Comparison of ENCODE assay signal across 20 cellular contexts in the genomic region with DNA sequence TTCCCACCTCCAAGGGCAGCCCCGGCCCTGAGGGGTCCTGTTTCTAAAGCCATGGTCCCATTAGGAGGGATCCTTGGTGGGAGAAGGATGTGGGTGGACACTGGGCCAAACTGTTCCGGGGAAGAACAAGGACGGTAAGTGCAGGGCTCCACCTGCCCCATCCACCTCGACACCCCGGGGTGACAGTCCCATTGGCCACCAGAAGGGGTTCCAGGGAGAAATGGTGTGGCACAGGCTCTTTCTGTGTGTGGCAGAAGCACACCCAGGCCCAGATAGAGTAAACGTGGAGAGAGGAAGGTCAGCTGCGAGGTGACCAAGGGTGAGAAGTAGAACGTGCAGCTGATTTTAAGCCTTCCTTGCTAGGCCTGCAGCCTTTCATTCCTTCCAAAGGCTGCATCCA. TPM values are rescaled to one million over a fixed set of nuclear protein-coding genes. Genes with fewer than 3 reads are reported as not detected.
DNase-seq lines count a peak whose midpoint lies in the region; ATAC-seq and TF ChIP-seq lines count a peak whose summit lies in the region.
"Had no signal": no experiment of that assay in that cellular context is flagged by ENCODE, and none has a peak within 500 bp of the region (broad histone marks: within the 10 kb centered on the region; RNA-seq: fewer than 3 reads in every experiment).

No MANE protein-coding gene starts in this region.

- POLR2A ChIA-PET in WTC11 (lab: Charles Lee): interaction anchor here (0.9 to 1.3 kb wide), 2 partner anchors 9 to 11 kb away, joined by 3 to 4 read pairs; no protein-coding TSS in a partner anchor

- WGBS in heart right ventricle, 2 donors: 70 to 82% methylated on average over 8 of the region's 8 CpGs
- WGBS in thyroid gland, 2 donors: 77 to 88% methylated on average over 8 of the region's 8 CpGs

- H3K36me3 ChIP-seq in heart right ventricle (peaks cover 0 to 42% (median 19%) of the 10 kb centered on the region in 9 donors), thyroid gland (peaks cover 32 to 35% of the 10 kb centered on the region in 2 donors)

- no peaks in the 10 kb centered on the region for H3K27me3 ChIP-seq in heart right ventricle
- H3K27me3 ChIP-seq in thyroid gland: no peaks in the 10 kb centered on the region
- H3K27me3 ChIP-seq: gastrocnemius medialis had no signal

- no peak for DNase-seq in heart right ventricle
- DNase-seq in cardiac septum (ENCODE audit: low spot score): no peak
- DNase-seq in WTC11 (ENCODE audit: low spot score): no peak
- DNase-seq in glutamatergic neuron: no peak
- no peak for DNase-seq in thyroid gland
- no peak for DNase-seq in stimulated activated naive CD4-positive, alpha-beta T cell treated with Interleukin-2 at 50 U/mL for 16 hours (lab: John Stamatoyannopoulos, UW)
- DNase-seq: ACHN; activated B cell treated with CpG ODN at 0.5 μM for 24 hours; activated CD8-positive, alpha-beta T cell treated with anti-CD3 and anti-CD28 coated beads, Interleukin-2, amount 10 ng/mL, durations not matched to agents 7 days and 5 days; CD8-positive, alpha-beta memory T cell; cortex of kidney; DND-41; gastrocnemius medialis; MM.1S; naive thymus-derived CD8-positive, alpha-beta T cell; NCI-H1694 treated with DMSO at 0.1 percent for 48 hours; stimulated activated CD4-positive, alpha-beta T cell treated with anti-CD3 and anti-CD28 coated beads, Interleukin-15, amount 100 ng/mL, for 24 hours; stimulated activated naive CD8-positive, alpha-beta T cell treated with anti-CD3 and anti-CD28 coated beads, Interleukin-15, Interleukin-2, amounts not matched to agents 100 U/mL and 50 U/mL, for 24 hours had no signal

- no peak for TF ChIP-seq POLR2A in thyroid gland (IDR thresholded peaks at IDR 0.05)

- H3K27me3 Mint-ChIP-seq in WTC11 (ENCODE audit: low read depth) (no peaks in the 10 kb centered on the region), glutamatergic neuron (ENCODE audit: unreplicated experiment) (peaks cover 5% of the 10 kb centered on the region)
- H3K27me3 Mint-ChIP-seq: activated B cell treated with CpG ODN at 0.5 μM for 24 hours; CD8-positive, alpha-beta memory T cell; naive thymus-derived CD8-positive, alpha-beta T cell had no signal

- H3K36me3 Mint-ChIP-seq in WTC11: peaks cover 46% of the 10 kb centered on the region
- peaks cover 4% of the 10 kb centered on the region for H3K36me3 Mint-ChIP-seq in glutamatergic neuron (ENCODE audit: unreplicated experiment)

- H3K27ac ChIP-seq in heart right ventricle: peak overlapping the region in 6 of 10 donors; percentile 28 to 73 (median 68)
- H3K27ac ChIP-seq in thyroid gland: peak overlapping the region in 2 of 3 donors; percentile 72 to 85
- H3K27ac ChIP-seq: gastrocnemius medialis had no signal

- H3K9me3 Mint-ChIP-seq in WTC11 (no peaks in the 10 kb centered on the region), glutamatergic neuron (ENCODE audit: unreplicated experiment) (peaks cover 2% of the 10 kb centered on the region)
- H3K9me3 Mint-ChIP-seq: activated B cell treated with CpG ODN at 0.5 μM for 24 hours; CD8-positive, alpha-beta memory T cell had no signal

- H3K9me3 ChIP-seq in heart right ventricle (peaks cover 0 to 10% (median 0%) of the 10 kb centered on the region in 11 donors), thyroid gland (no peaks in the 10 kb centered on the region)
- H3K9me3 ChIP-seq: gastrocnemius medialis had no signal

- peak overlapping the region; percentile 0; the same call in 1 of the 2 replicates for H3K4me3 Mint-ChIP-seq in WTC11
- H3K4me3 Mint-ChIP-seq in glutamatergic neuron (ENCODE audit: unreplicated experiment): no peak overlapping the region
- H3K4me3 Mint-ChIP-seq: activated B cell treated with CpG ODN at 0.5 μM for 24 hours; activated CD8-positive, alpha-beta T cell treated with anti-CD3 and anti-CD28 coated beads, Interleukin-2, amount 10 ng/mL, durations not matched to agents 7 days and 5 days; CD8-positive, alpha-beta memory T cell; naive thymus-derived CD8-positive, alpha-beta T cell had no signal

- H3K4me3 ChIP-seq in heart right ventricle: no peak overlapping the region
- no peak overlapping the region for H3K4me3 ChIP-seq in thyroid gland (replicated peaks in 1 of 3)
- H3K4me3 ChIP-seq: gastrocnemius medialis had no signal

- peaks cover 6 to 94% (median 44%) of the 10 kb centered on the region in 9 donors for H3K4me1 ChIP-seq in heart right ventricle
- peaks cover 53 to 74% of the 10 kb centered on the region in 2 donors for H3K4me1 ChIP-seq in thyroid gland

- CTCF ChIA-PET in WTC11 (lab: Charles Lee): interaction anchor here (0.9 to 1.5 kb wide), 6 partner anchors 8 to 134 kb away, joined by 3 to 5 read pairs (median 3); no protein-coding TSS in a partner anchor

- peak in 1 of 8 donors; percentile 9 for ATAC-seq in heart right ventricle
- peak; percentile 10 for ATAC-seq in WTC11
- no peak for ATAC-seq in GM18517 (IDR thresholded peaks at IDR 0.05; ENCODE audit: unreplicated experiment)
- no peak for ATAC-seq in HG02884 (IDR thresholded peaks at IDR 0.05; ENCODE audit: unreplicated experiment)
- ATAC-seq: activated CD8-positive, alpha-beta T cell treated with anti-CD3 and anti-CD28 coated beads, Interleukin-2, amount 10 ng/mL, durations not matched to agents 7 days and 5 days; gastrocnemius medialis; naive thymus-derived CD8-positive, alpha-beta T cell; stimulated activated naive CD8-positive, alpha-beta T cell treated with anti-CD3 and anti-CD28 coated beads, Interleukin-15, Interleukin-2, amounts not matched to agents 100 U/mL and 50 U/mL, for 24 hours had no signal

- H3K4me1 Mint-ChIP-seq in WTC11 (peaks cover 67% of the 10 kb centered on the region), glutamatergic neuron (ENCODE audit: low read depth, unreplicated experiment) (peaks cover 16% of the 10 kb centered on the region)

- peak overlapping the region; percentile 89 for H3K27ac Mint-ChIP-seq in WTC11
- peak overlapping the region; percentile 39 for H3K27ac Mint-ChIP-seq in glutamatergic neuron (ENCODE audit: unreplicated experiment)
- H3K27ac Mint-ChIP-seq: activated B cell treated with CpG ODN at 0.5 μM for 24 hours had no signal

- intact Hi-C loops in heart right ventricle (cut with DNase I) (no loop called here), cardiac septum (cut with DNase I) (no loop called here), thyroid gland (cut with DNase I) (no loop called here)

- TF ChIP-seq CTCF in heart right ventricle (IDR thresholded peaks at IDR 0.05) (no peak), WTC11 (IDR thresholded peaks at IDR 0.05) (no peak), glutamatergic neuron (IDR thresholded peaks at IDR 0.05; ENCODE audit: partially characterized antibody, unreplicated experiment) (no peak), thyroid gland (IDR thresholded peaks at IDR 0.05) (no peak)

TF ChIP-seq in WTC11, 78 proteins besides CTCF, POLR2A, EP300 and RAD21 (continues in another document):
- TF ChIP-seq NFE2L1 (CRISPR knock-in tag; IDR thresholded peaks at IDR 0.05) (no peak), TEAD4 (CRISPR knock-in tag; IDR thresholded peaks at IDR 0.05) (no peak), NFYB (CRISPR knock-in tag; conservative IDR thresholded peaks at IDR 0.05; ENCODE audit: low read depth) (no peak), NR3C1 (CRISPR knock-in tag; conservative IDR thresholded peaks at IDR 0.05; ENCODE audit: low read depth) (no peak), NFATC4 (CRISPR knock-in tag; IDR thresholded peaks at IDR 0.05) (no peak), ZNF396 (CRISPR knock-in tag; IDR thresholded peaks at IDR 0.05; ENCODE audit: borderline replicate concordance) (no peak), NR1H2 (CRISPR knock-in tag; IDR thresholded peaks at IDR 0.05) (no peak), ZNF416 (CRISPR knock-in tag; IDR thresholded peaks at IDR 0.05) (no peak)
- TF ChIP-seq, protein P1, sequence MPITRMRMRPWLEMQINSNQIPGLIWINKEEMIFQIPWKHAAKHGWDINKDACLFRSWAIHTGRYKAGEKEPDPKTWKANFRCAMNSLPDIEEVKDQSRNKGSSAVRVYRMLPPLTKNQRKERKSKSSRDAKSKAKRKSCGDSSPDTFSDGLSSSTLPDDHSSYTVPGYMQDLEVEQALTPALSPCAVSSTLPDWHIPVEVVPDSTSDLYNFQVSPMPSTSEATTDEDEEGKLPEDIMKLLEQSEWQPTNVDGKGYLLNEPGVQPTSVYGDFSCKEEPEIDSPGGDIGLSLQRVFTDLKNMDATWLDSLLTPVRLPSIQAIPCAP (CRISPR knock-in tag; IDR thresholded peaks at IDR 0.05): no peak
- TF ChIP-seq, protein P2, sequence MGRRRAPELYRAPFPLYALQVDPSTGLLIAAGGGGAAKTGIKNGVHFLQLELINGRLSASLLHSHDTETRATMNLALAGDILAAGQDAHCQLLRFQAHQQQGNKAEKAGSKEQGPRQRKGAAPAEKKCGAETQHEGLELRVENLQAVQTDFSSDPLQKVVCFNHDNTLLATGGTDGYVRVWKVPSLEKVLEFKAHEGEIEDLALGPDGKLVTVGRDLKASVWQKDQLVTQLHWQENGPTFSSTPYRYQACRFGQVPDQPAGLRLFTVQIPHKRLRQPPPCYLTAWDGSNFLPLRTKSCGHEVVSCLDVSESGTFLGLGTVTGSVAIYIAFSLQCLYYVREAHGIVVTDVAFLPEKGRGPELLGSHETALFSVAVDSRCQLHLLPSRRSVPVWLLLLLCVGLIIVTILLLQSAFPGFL (CRISPR knock-in tag; IDR thresholded peaks at IDR 0.05; ENCODE audit: borderline replicate concordance): no peak
- TF ChIP-seq, protein P3, sequence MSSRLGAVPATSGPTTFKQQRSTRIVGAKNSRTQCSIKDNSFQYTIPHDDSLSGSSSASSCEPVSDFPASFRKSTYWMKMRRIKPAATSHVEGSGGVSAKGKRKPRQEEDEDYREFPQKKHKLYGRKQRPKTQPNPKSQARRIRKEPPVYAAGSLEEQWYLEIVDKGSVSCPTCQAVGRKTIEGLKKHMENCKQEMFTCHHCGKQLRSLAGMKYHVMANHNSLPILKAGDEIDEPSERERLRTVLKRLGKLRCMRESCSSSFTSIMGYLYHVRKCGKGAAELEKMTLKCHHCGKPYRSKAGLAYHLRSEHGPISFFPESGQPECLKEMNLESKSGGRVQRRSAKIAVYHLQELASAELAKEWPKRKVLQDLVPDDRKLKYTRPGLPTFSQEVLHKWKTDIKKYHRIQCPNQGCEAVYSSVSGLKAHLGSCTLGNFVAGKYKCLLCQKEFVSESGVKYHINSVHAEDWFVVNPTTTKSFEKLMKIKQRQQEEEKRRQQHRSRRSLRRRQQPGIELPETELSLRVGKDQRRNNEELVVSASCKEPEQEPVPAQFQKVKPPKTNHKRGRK (CRISPR knock-in tag; IDR thresholded peaks at IDR 0.05; ENCODE audit: borderline replicate concordance): no peak

RNA-seq across cellular contexts. Expression of a gene that starts 12.0 kb away (rescaled TPM):
- total RNA-seq in heart right ventricle (10 to 100 TPM; 16.5 to 81.8 (median 25.1) TPM), cardiac septum (34.6 TPM), WTC11 (2021) (1,040 to 1,222 TPM (median 1,204 TPM) in 3 replicates), glutamatergic neuron (ENCODE audit: unreplicated experiment) (265 TPM), thyroid gland (100 to 1,000 TPM; 468 to 962 (median 800) TPM)
- 10 to 100 TPM; 54.6 to 91.4 TPM for polyA plus RNA-seq in heart right ventricle
